35 cellular contexts compared by ENCODE assay signal in the genomic region with DNA sequence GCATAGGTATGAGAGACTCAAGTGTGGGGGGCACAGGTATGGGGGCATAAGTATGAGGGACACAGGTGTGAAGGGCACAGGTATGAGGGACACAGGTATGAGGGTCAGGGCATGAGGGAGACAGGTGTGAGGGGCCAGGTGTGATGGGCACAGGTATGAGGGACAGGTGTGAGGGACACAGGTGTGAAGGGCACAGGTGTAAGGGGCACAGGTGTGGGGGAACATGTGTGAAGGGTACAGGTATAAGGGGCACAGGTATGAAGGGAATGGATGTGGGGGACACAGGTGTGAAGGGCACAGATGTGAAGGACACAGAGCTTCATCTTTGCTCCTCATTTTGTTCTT. TPM values are rescaled to one million over a fixed set of nuclear protein-coding genes. Genes with fewer than 3 reads are reported as not detected.
"Had no signal": no experiment of that assay in that cellular context is flagged by ENCODE, and none has a peak within 500 bp of the region (broad histone marks: within the 10 kb centered on the region; RNA-seq: fewer than 3 reads in every experiment).

No MANE protein-coding gene starts in this region.

- H3K4me1 ChIP-seq: ascending aorta had no signal

- H3K4me3 Mint-ChIP-seq: activated B cell treated with CpG ODN at 0.5 μM for 24 hours; activated CD4-positive, alpha-beta memory T cell treated with anti-CD3 and anti-CD28 coated beads, Interleukin-2, amount 10 ng/mL, durations not matched to agents 7 days and 5 days; activated CD8-positive, alpha-beta memory T cell treated with anti-CD3 and anti-CD28 coated beads, Interleukin-2, amount 10 ng/mL, durations not matched to agents 7 days and 5 days; activated naive CD4-positive, alpha-beta T cell treated with anti-CD3 and anti-CD28 coated beads, Interleukin-2, amount 10 ng/mL, durations not matched to agents 7 days and 5 days; activated naive CD8-positive, alpha-beta T cell had no signal

- H3K27me3 ChIP-seq: ascending aorta had no signal

- H3K9me3 Mint-ChIP-seq: activated B cell treated with CpG ODN at 0.5 μM for 24 hours; activated CD4-positive, alpha-beta memory T cell treated with anti-CD3 and anti-CD28 coated beads, Interleukin-2, amount 10 ng/mL, durations not matched to agents 7 days and 5 days; activated naive CD4-positive, alpha-beta T cell treated with anti-CD3 and anti-CD28 coated beads, Interleukin-2, amount 10 ng/mL, durations not matched to agents 7 days and 5 days had no signal

- H3K27ac Mint-ChIP-seq: activated B cell treated with CpG ODN at 0.5 μM for 24 hours; activated CD4-positive, alpha-beta memory T cell treated with anti-CD3 and anti-CD28 coated beads, Interleukin-2, amount 10 ng/mL, durations not matched to agents 7 days and 5 days; activated CD8-positive, alpha-beta memory T cell treated with anti-CD3 and anti-CD28 coated beads, Interleukin-2, amount 10 ng/mL, durations not matched to agents 7 days and 5 days; activated naive CD4-positive, alpha-beta T cell treated with anti-CD3 and anti-CD28 coated beads, Interleukin-2, amount 10 ng/mL, durations not matched to agents 7 days and 5 days; activated naive CD8-positive, alpha-beta T cell had no signal

- H3K36me3 ChIP-seq: ascending aorta, cardiac muscle cell had no signal

- H3K9me3 ChIP-seq: ascending aorta had no signal

- H3K4me3 ChIP-seq: ascending aorta, cardiac muscle cell had no signal

- H3K27ac ChIP-seq: ascending aorta, cardiac muscle cell, VCaP had no signal

- ATAC-seq: activated CD8-positive, alpha-beta memory T cell treated with anti-CD3 and anti-CD28 coated beads, Interleukin-2, amount 10 ng/mL, durations not matched to agents 7 days and 5 days; PC-3 had no signal

- H3K36me3 Mint-ChIP-seq: activated CD8-positive, alpha-beta memory T cell treated with anti-CD3 and anti-CD28 coated beads, Interleukin-2, amount 10 ng/mL, durations not matched to agents 7 days and 5 days; activated naive CD4-positive, alpha-beta T cell treated with anti-CD3 and anti-CD28 coated beads, Interleukin-2, amount 10 ng/mL, durations not matched to agents 7 days and 5 days; activated naive CD8-positive, alpha-beta T cell had no signal

- H3K4me1 Mint-ChIP-seq: activated B cell treated with CpG ODN at 0.5 μM for 24 hours; activated CD4-positive, alpha-beta memory T cell treated with anti-CD3 and anti-CD28 coated beads, Interleukin-2, amount 10 ng/mL, durations not matched to agents 7 days and 5 days; activated CD8-positive, alpha-beta memory T cell treated with anti-CD3 and anti-CD28 coated beads, Interleukin-2, amount 10 ng/mL, durations not matched to agents 7 days and 5 days; activated naive CD4-positive, alpha-beta T cell treated with anti-CD3 and anti-CD28 coated beads, Interleukin-2, amount 10 ng/mL, durations not matched to agents 7 days and 5 days had no signal

- DNase-seq: activated B cell treated with CpG ODN at 0.5 μM for 24 hours; activated CD4-positive, alpha-beta memory T cell treated with anti-CD3 and anti-CD28 coated beads, Interleukin-2, amount 10 ng/mL, durations not matched to agents 7 days and 5 days; activated CD4-positive, alpha-beta T cell treated with anti-CD3 and anti-CD28 coated beads for 4 hours; activated CD4-positive, alpha-beta T cell treated with anti-CD3 and anti-CD28 coated beads, Interleukin-2, amount 50 U/mL, for 1 hour; activated CD4-positive, CD25-positive, alpha-beta regulatory T cell treated with anti-CD3 and anti-CD28 coated beads, Interleukin-2, amount 50 U/mL, for 72 hours; activated CD8-positive, alpha-beta memory T cell treated with anti-CD3 and anti-CD28 coated beads for 24 hours; activated CD8-positive, alpha-beta memory T cell treated with anti-CD3 and anti-CD28 coated beads, Interleukin-2, amount 10 ng/mL, durations not matched to agents 7 days and 5 days; activated CD8-positive, alpha-beta memory T cell treated with anti-CD3 and anti-CD28 coated beads, Interleukin-2, amount 50 U/mL, for 48 hours; activated effector memory CD4-positive, alpha-beta T cell treated with Interleukin-2 at 50 U/mL for 16 hours; activated naive CD4-positive, alpha-beta T cell treated with anti-CD3 and anti-CD28 coated beads, Interleukin-2, amount 10 ng/mL, durations not matched to agents 7 days and 5 days; activated T-cell treated with anti-CD3 and anti-CD28 coated beads, Interleukin-2, amount 50 U/mL, for 48 hours; amygdala; KG1; NCI-H1092 treated with DMSO at 0.1 percent for 48 hours; NCI-H1417; NCI-H146; NCI-H187; NCI-H2029 treated with DMSO at 0.1 percent for 48 hours; NCI-H2107; NCI-H2171; NCI-H510A; NCI-H526; NCI-H748 treated with DMSO at 0.1 percent for 48 hours; NK-92 treated with Interleukin-12 subunit alpha and Interleukin-12 subunit beta, amount 100 ng/mL, for 24 hours; PC-3; Right ventricle myocardium superior; SW 1271; T-helper 1 cell; T-helper 2 cell; T-helper 9 cell had no signal

RNA-seq across cellular contexts. Expression of a gene that starts 41.2 kb away (rescaled TPM):
- total RNA-seq: activated CD4-positive, alpha-beta memory T cell treated with anti-CD3 and anti-CD28 coated beads, Interleukin-2, amount 10 ng/mL, durations not matched to agents 7 days and 5 days; activated CD8-positive, alpha-beta memory T cell treated with anti-CD3 and anti-CD28 coated beads, Interleukin-2, amount 10 ng/mL, durations not matched to agents 7 days and 5 days; ascending aorta; LHCN-M2; PC-3 had no signal
